Comparison of ENCODE assay signal across 9 cellular contexts in the genomic region with DNA sequence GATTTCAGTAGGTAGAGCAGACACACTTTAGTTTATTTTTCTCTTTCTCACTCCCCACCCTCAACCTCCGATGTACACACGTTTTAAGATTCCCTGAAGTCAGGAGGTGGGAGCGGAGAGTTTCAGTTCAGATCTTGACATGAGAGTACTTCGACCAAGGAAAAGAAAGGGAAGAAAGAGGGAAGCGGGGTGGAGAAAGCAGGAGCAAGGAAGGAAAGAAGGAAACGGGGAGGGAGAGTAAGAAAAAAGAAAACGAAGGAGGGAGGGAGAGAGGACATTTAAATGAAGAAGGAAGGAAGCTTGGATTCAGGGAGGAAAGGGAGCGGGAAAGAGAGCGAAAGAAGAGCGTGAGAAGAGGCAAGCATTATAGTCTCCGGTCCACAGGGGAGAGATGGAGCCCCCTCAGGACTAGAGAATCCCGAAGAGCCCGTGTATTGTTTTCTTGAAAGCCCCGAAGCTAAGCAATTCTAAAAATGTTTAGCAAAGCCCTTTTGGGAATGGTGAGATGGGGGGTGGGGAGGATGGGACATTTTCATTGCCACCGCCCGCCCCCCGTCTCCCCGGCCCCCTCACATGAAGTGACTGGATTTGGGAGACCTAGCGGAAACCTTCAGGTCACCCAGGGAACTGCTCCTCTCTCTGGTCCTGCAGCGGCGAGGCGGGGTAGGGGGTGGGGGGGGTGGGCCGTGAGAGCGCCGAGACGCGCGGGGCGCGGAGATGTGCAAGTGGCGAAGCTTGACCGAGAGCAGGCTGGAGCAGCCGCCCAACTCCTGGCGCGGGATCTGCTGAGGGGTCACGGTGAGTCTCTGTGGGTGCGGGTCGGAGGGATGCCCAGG. TPM values are rescaled to one million over a fixed set of nuclear protein-coding genes. Genes with fewer than 3 reads are reported as not detected.
DNase-seq lines count a peak whose midpoint lies in the region; ATAC-seq and TF ChIP-seq lines count a peak whose summit lies in the region.
"Had no signal": no experiment of that assay in that cellular context is flagged by ENCODE, and none has a peak within 500 bp of the region (broad histone marks: within the 10 kb centered on the region; RNA-seq: fewer than 3 reads in every experiment).

No MANE protein-coding gene starts in this region.

- WGBS in testis, 2 donors: 1% methylated on average over 19 to 33 of the region's 38 CpGs

- peak overlapping the region; percentile 62 for H3K4me3 ChIP-seq in astrocyte of the spinal cord (ENCODE audit: low read depth, low read length)
- peak overlapping the region; percentile 59 to 60 for H3K4me3 ChIP-seq in testis

- in situ Hi-C loops in astrocyte of the spinal cord (cut with HindIII; ENCODE audit: low sequenced_read_pairs): no loop called here

- TF ChIP-seq CTCF in astrocyte of the spinal cord (IDR thresholded peaks at IDR 0.05; ENCODE audit: low read depth, low read length) (no peak), testis (IDR thresholded peaks at IDR 0.05) (no peak)

- peak; percentile 50 for DNase-seq in NCI-H1105 treated with DMSO at 0.1 percent for 48 hours (lab: John Stamatoyannopoulos, UW)
- no peak for DNase-seq in NCI-H1105 (lab: John Stamatoyannopoulos, UW)
- DNase-seq in astrocyte of the spinal cord (ENCODE audit: low read depth, low spot score): no peak
- peak; percentile 46 for DNase-seq in left kidney (ENCODE audit: low read depth, low spot score)
- no peak for DNase-seq in testis
- DNase-seq in DMS79 (lab: John Stamatoyannopoulos, UW): no peak
- DNase-seq: CD4-positive, CD25-positive, alpha-beta regulatory T cell had no signal

- no peaks in the 10 kb centered on the region for H3K9me3 ChIP-seq in testis

- ATAC-seq in GM21737 (IDR thresholded peaks at IDR 0.05; ENCODE audit: unreplicated experiment) (no peak), HG03097 (IDR thresholded peaks at IDR 0.05; ENCODE audit: low FRiP score, unreplicated experiment) (no peak)

- H3K27ac ChIP-seq in testis: no peak overlapping the region

- no peaks in the 10 kb centered on the region for H3K36me3 ChIP-seq in testis (ENCODE audit: low read depth, missing control alignments)

- no peak for TF ChIP-seq POLR2A in testis (IDR thresholded peaks at IDR 0.05)

- H3K27me3 ChIP-seq in testis: no peaks in the 10 kb centered on the region

- intact Hi-C loops in testis (cut with DNase I; ENCODE audit: low total_unique reads): no loop called here

- H3K4me1 ChIP-seq in testis: no peaks in the 10 kb centered on the region

RNA-seq across cellular contexts. Expression of a gene that starts 0.9 kb away (rescaled TPM):
- total RNA-seq in testis: 1 to 10 TPM; 5.5 to 6.3 TPM
- 5.4 TPM for polyA plus RNA-seq in testis (ENCODE audit: insufficient read depth, low read depth, low replicate concordance)
- total RNA-seq: CD4-positive, CD25-positive, alpha-beta regulatory T cell had no signal

Comparison
In these comparisons a context has a peak if more than half of its experiments do, and no peak if none do; other contexts are left out.
1. DNase-seq: peak in NCI-H1105 treated with DMSO at 0.1 percent for 48 hours (single experiment) and left kidney (single experiment); none in NCI-H1105 (single experiment), astrocyte of the spinal cord (single experiment), testis (single experiment) and DMS79 (single experiment).